In genomic region chr1:26417111-26417510, GRCh38 we compare ENCODE assay signal across 9 cellular contexts. TPM values are rescaled to one million over a fixed set of nuclear protein-coding genes. Genes with fewer than 3 reads are reported as not detected.
DNase-seq lines count a peak whose midpoint lies in the region; ATAC-seq, FAIRE-seq and TF ChIP-seq lines count a peak whose summit lies in the region.
"Had no signal": no experiment of that assay in that cellular context is flagged by ENCODE, and none has a peak within 500 bp of the region (broad histone marks: within the 10 kb centered on the region; RNA-seq: fewer than 3 reads in every experiment).

No MANE protein-coding gene starts in this region.

- no peak overlapping the region for H3K27ac Mint-ChIP-seq in T-helper 2 cell treated with Interferon-gamma antibody and Interleukin-4, amounts not matched to agents 5 μg/mL and 100 μg/mL, for 36 hours

- H3K27me3 ChIP-seq in right atrium auricular region: peaks cover 0 to under 1% of the 10 kb centered on the region in 2 donors

- no peak overlapping the region for H3K4me3 Mint-ChIP-seq in T-helper 2 cell treated with Interferon-gamma antibody and Interleukin-4, amounts not matched to agents 5 μg/mL and 100 μg/mL, for 36 hours

- TF ChIP-seq CTCF in 22Rv1 (IDR thresholded peaks at IDR 0.05): peak; percentile 93
- TF ChIP-seq CTCF in right atrium auricular region (IDR thresholded peaks at IDR 0.05): peak; percentile 52 to 83
- peak; percentile 96 for TF ChIP-seq CTCF in retinal pigment epithelial cell (conservative IDR thresholded peaks at IDR 0.05; ENCODE audit: low read depth, low read length)

- H3K4me1 Mint-ChIP-seq in T-helper 2 cell treated with Interferon-gamma antibody and Interleukin-4, amounts not matched to agents 5 μg/mL and 100 μg/mL, for 36 hours (ENCODE audit: low read depth): peaks cover 2% of the 10 kb centered on the region

- peaks cover 55% of the 10 kb centered on the region for H3K27me3 Mint-ChIP-seq in T-helper 2 cell treated with Interferon-gamma antibody and Interleukin-4, amounts not matched to agents 5 μg/mL and 100 μg/mL, for 36 hours (ENCODE audit: low read depth)

- H3K9me3 ChIP-seq in right atrium auricular region: no peaks in the 10 kb centered on the region

- no peaks in the 10 kb centered on the region for H3K9me3 Mint-ChIP-seq in T-helper 2 cell treated with Interferon-gamma antibody and Interleukin-4, amounts not matched to agents 5 μg/mL and 100 μg/mL, for 36 hours

- peak; percentile 90 for FAIRE-seq in GM18507 (lab: Jason Lieb, UNC)

- H3K4me3 ChIP-seq in right atrium auricular region (no peak overlapping the region), retinal pigment epithelial cell (ENCODE audit: low read length) (no peak overlapping the region)

- peak; percentile 64 for DNase-seq in GM18507 (ENCODE audit: extremely low spot score, insufficient read length, low read depth)
- DNase-seq in NCI-H1694 (lab: John Stamatoyannopoulos, UW): peak; percentile 37
- DNase-seq in T-helper 2 cell treated with Interferon-gamma antibody and Interleukin-4, amounts not matched to agents 5 μg/mL and 100 μg/mL, for 36 hours (ENCODE audit: low spot score): peak; percentile 69
- peak; percentile 61 for DNase-seq in amniotic epithelial cell (ENCODE audit: low read depth)
- peak; percentile 66 for DNase-seq in right atrium auricular region (ENCODE audit: low spot score)
- DNase-seq in retinal pigment epithelial cell (ENCODE audit: low read depth): no peak

- no peaks in the 10 kb centered on the region for H3K36me3 ChIP-seq in right atrium auricular region

- no peaks in the 10 kb centered on the region for H3K36me3 Mint-ChIP-seq in T-helper 2 cell treated with Interferon-gamma antibody and Interleukin-4, amounts not matched to agents 5 μg/mL and 100 μg/mL, for 36 hours (ENCODE audit: low read depth)

- no peak overlapping the region for H3K27ac ChIP-seq in 22Rv1
- H3K27ac ChIP-seq in right atrium auricular region: no peak overlapping the region

- no peak for ATAC-seq in HG03432 (IDR thresholded peaks at IDR 0.05; ENCODE audit: unreplicated experiment)

- no peaks in the 10 kb centered on the region for H3K4me1 ChIP-seq in right atrium auricular region

RNA-seq across cellular contexts. Expression of gene LIN28A, which starts 6.5 kb away (rescaled TPM):
- total RNA-seq in right atrium auricular region: not detected
- total RNA-seq: skeletal muscle tissue had no signal

RNA-seq across cellular contexts. Expression of gene DHDDS, which starts 15.0 kb away (rescaled TPM):
- 10 to 100 TPM; 24.2 to 33.3 TPM for total RNA-seq in right atrium auricular region

RNA-seq across cellular contexts. Expression of gene ZNF683, which starts 44.6 kb away (rescaled TPM):
- not detected for total RNA-seq in right atrium auricular region
- total RNA-seq: skeletal muscle tissue had no signal

RNA-seq across cellular contexts. Expression of gene HMGN2, which starts 55.1 kb away (rescaled TPM):
- total RNA-seq in right atrium auricular region: 100 to 1,000 TPM in 1 of 2 donors, 10 to 100 TPM in 1; 76.9 to 142 TPM
